In the genomic region with DNA sequence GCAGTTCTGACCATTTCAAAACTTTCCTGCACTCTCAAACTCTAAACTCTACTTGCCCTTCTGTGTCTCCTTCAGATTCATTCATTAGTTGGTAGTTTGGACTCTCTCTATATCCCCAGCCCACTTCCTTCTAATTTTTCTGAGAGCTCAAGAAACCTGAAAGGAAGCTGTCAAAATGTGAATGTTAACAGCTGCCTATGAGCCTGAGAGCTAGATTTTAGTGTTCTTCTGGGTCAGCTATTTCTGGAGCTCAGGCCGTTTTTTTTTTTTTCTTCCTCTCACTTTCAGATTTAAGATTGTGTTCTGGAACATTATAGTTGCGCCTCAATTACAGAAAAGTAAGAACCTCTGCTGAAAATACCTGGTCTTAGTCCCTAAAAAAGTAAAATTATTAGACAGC, we compare ENCODE assay signal across 8 cellular contexts.
DNase-seq lines count a peak whose midpoint lies in the region; ATAC-seq, FAIRE-seq and TF ChIP-seq lines count a peak whose summit lies in the region.

No MANE protein-coding gene starts in this region.

- DNase-seq in GM12865 (ENCODE audit: low read depth) = peak; percentile 90
- no peak for DNase-seq in kidney
- no peak for DNase-seq in activated naive CD4-positive, alpha-beta T cell treated with anti-CD3 and anti-CD28 coated beads, Interleukin-2, amount 50 U/mL, for 16 hours
- DNase-seq in SKM-1 (lab: John Stamatoyannopoulos, UW; ENCODE audit: unreplicated experiment) = no peak
- DNase-seq in middle frontal gyrus (ENCODE audit: extremely low spot score, low spot score) = no peak
- no peak for DNase-seq in SK-N-DZ (ENCODE audit: low spot score)

- peak overlapping the region; percentile 7 to 51 for H3K27ac ChIP-seq in kidney (ENCODE audit: low read depth in 2 of 2, low read length in 2 of 2)

- ATAC-seq in GM21423 (IDR thresholded peaks at IDR 0.05; ENCODE audit: unreplicated experiment) = peak; percentile 92
- peak; percentile 85 for ATAC-seq in HG03378 (IDR thresholded peaks at IDR 0.05; ENCODE audit: unreplicated experiment)

- intact Hi-C loops in kidney (cut with DNase I) = no loop called here

- H3K9ac ChIP-seq in kidney (ENCODE audit: low read length in 2 of 2) = no peak overlapping the region

- TF ChIP-seq CTCF in GM12865 (IDR thresholded peaks at IDR 0.05; ENCODE audit: insufficient read depth, low read depth, low read length, missing control alignments) (no peak), kidney (IDR thresholded peaks at IDR 0.05; ENCODE audit: borderline replicate concordance, extremely low read depth, insufficient read depth) (no peak)

- no peaks in the 10 kb centered on the region for H3K9me3 ChIP-seq in kidney (ENCODE audit: control insufficient read depth in 1 of 2, low read length in 2 of 2)

- FAIRE-seq in kidney (lab: Jason Lieb, UNC) = no peak

- H3K4me3 ChIP-seq in GM12865 (ENCODE audit: low read depth, low read length) = peak overlapping the region; percentile 42; the same call in 1 of the 2 replicates
- no peak overlapping the region for H3K4me3 ChIP-seq in kidney (ENCODE audit: low read length in 2 of 2)

- no peaks in the 10 kb centered on the region for H3K36me3 ChIP-seq in kidney (ENCODE audit: control insufficient read depth in 1 of 2, insufficient read depth in 2 of 2, low read length in 2 of 2)

- H3K4me1 ChIP-seq in kidney (ENCODE audit: control insufficient read depth in 1 of 2, insufficient read depth in 1 of 2, low read depth in 1 of 2, low read length in 2 of 2) = peaks cover 11 to 19% of the 10 kb centered on the region in 2 donors
